In genomic region chr7:64879800-64880199, GRCh38 we compare ENCODE assay signal across 30 cellular contexts. TPM values are rescaled to one million over a fixed set of nuclear protein-coding genes. Genes with fewer than 3 reads are reported as not detected.
DNase-seq lines count a peak whose midpoint lies in the region; ATAC-seq, FAIRE-seq and TF ChIP-seq lines count a peak whose summit lies in the region.
"Had no signal": no experiment of that assay in that cellular context is flagged by ENCODE, and none has a peak within 500 bp of the region (broad histone marks: within the 10 kb centered on the region; RNA-seq: fewer than 3 reads in every experiment).

No MANE protein-coding gene starts in this region.

- peaks cover 25% of the 10 kb centered on the region for H3K27me3 Mint-ChIP-seq in activated CD8-positive, alpha-beta T cell treated with anti-CD3 and anti-CD28 coated beads, Interleukin-2, amount 10 ng/mL, durations not matched to agents 7 days and 5 days (ENCODE audit: low read depth)
- peaks cover 39% of the 10 kb centered on the region for H3K27me3 Mint-ChIP-seq in activated CD8-positive, alpha-beta T cell treated with anti-CD3 and anti-CD28 coated beads for 36 hours
- H3K27me3 Mint-ChIP-seq in endothelial cell (ENCODE audit: unreplicated experiment): peaks cover 22% of the 10 kb centered on the region
- H3K27me3 Mint-ChIP-seq: progenitor cell of endocrine pancreas had no signal

- no peaks in the 10 kb centered on the region for H3K36me3 Mint-ChIP-seq in activated CD8-positive, alpha-beta T cell treated with anti-CD3 and anti-CD28 coated beads, Interleukin-2, amount 10 ng/mL, durations not matched to agents 7 days and 5 days (ENCODE audit: low read depth)
- H3K36me3 Mint-ChIP-seq in activated CD8-positive, alpha-beta T cell treated with anti-CD3 and anti-CD28 coated beads for 36 hours (ENCODE audit: low read depth): no peaks in the 10 kb centered on the region
- peaks cover 16% of the 10 kb centered on the region for H3K36me3 Mint-ChIP-seq in endothelial cell (ENCODE audit: low read depth, unreplicated experiment)
- H3K36me3 Mint-ChIP-seq: CD4-positive, CD25-positive, alpha-beta regulatory T cell; stimulated activated effector memory CD8-positive, alpha-beta T cell treated with anti-CD3 and anti-CD28 coated beads, Interleukin-12 subunit alpha, Interleukin-12 subunit beta, amount 100 ng/mL, for 72 hours had no signal

- no peak overlapping the region for H3K4me3 Mint-ChIP-seq in activated CD8-positive, alpha-beta T cell treated with anti-CD3 and anti-CD28 coated beads, Interleukin-2, amount 10 ng/mL, durations not matched to agents 7 days and 5 days
- H3K4me3 Mint-ChIP-seq in activated CD8-positive, alpha-beta T cell treated with anti-CD3 and anti-CD28 coated beads for 36 hours: no peak overlapping the region
- no peak overlapping the region for H3K4me3 Mint-ChIP-seq in endothelial cell (ENCODE audit: unreplicated experiment)
- H3K4me3 Mint-ChIP-seq: activated T-cell treated with anti-CD3 and anti-CD28 coated beads, Interleukin-2, amount 50 U/mL, for 4 hours; CD4-positive, CD25-positive, alpha-beta regulatory T cell; GM23338; HFFc6; immature natural killer cell; stimulated activated effector memory CD8-positive, alpha-beta T cell treated with anti-CD3 and anti-CD28 coated beads, Interleukin-12 subunit alpha, Interleukin-12 subunit beta, amount 100 ng/mL, for 72 hours had no signal

- POLR2A ChIA-PET in activated CD8-positive, alpha-beta T cell treated with anti-CD3 and anti-CD28 coated beads, Interleukin-2, amount 10 ng/mL, durations not matched to agents 7 days and 5 days (lab: Charles Lee): no interaction called here
- POLR2A ChIA-PET in activated CD8-positive, alpha-beta T cell treated with anti-CD3 and anti-CD28 coated beads for 36 hours (lab: Charles Lee): no interaction called here

- H3K36me3 ChIP-seq in stomach: no peaks in the 10 kb centered on the region
- H3K36me3 ChIP-seq: left lung, upper lobe of left lung had no signal

- no peak for TF ChIP-seq EP300 in stomach (IDR thresholded peaks at IDR 0.05)

- intact Hi-C loops in activated CD8-positive, alpha-beta T cell treated with anti-CD3 and anti-CD28 coated beads for 36 hours (cut with micrococcal nuclease): no loop called here
- intact Hi-C loops in stomach (cut with DNase I; ENCODE audit: low total_unique reads): no loop called here

- no peak overlapping the region for H3K4me3 ChIP-seq in stomach
- H3K4me3 ChIP-seq: body of pancreas, dorsolateral prefrontal cortex, GM23338, left lung, PC-9, upper lobe of left lung had no signal

- peaks cover 3 to 42% (median 21%) of the 10 kb centered on the region in 4 donors for H3K9me3 ChIP-seq in stomach
- H3K9me3 ChIP-seq: body of pancreas, upper lobe of left lung had no signal

- no peak for TF ChIP-seq POLR2A in stomach (IDR thresholded peaks at IDR 0.05)

- peaks cover 15% of the 10 kb centered on the region for H3K9me3 Mint-ChIP-seq in activated CD8-positive, alpha-beta T cell treated with anti-CD3 and anti-CD28 coated beads, Interleukin-2, amount 10 ng/mL, durations not matched to agents 7 days and 5 days (ENCODE audit: insufficient read depth)
- peaks cover 5% of the 10 kb centered on the region for H3K9me3 Mint-ChIP-seq in activated CD8-positive, alpha-beta T cell treated with anti-CD3 and anti-CD28 coated beads for 36 hours
- peaks cover 13% of the 10 kb centered on the region for H3K9me3 Mint-ChIP-seq in endothelial cell (ENCODE audit: unreplicated experiment)
- H3K9me3 Mint-ChIP-seq: activated T-cell treated with anti-CD3 and anti-CD28 coated beads, Interleukin-2, amount 50 U/mL, for 4 hours; stimulated activated effector memory CD8-positive, alpha-beta T cell treated with anti-CD3 and anti-CD28 coated beads, Interleukin-12 subunit alpha, Interleukin-12 subunit beta, amount 100 ng/mL, for 72 hours had no signal

- WGBS in stomach, 5 donors: 93 to 96% (median 94%) methylated on average over 17 of the region's 17 CpGs

- in situ Hi-C loops in GM13976 (cut with MboI; ENCODE audit: low sequenced_read_pairs, unreplicated experiment): no loop called here

- CTCF ChIA-PET in activated CD8-positive, alpha-beta T cell treated with anti-CD3 and anti-CD28 coated beads, Interleukin-2, amount 10 ng/mL, durations not matched to agents 7 days and 5 days (lab: Charles Lee): no interaction called here
- CTCF ChIA-PET in activated CD8-positive, alpha-beta T cell treated with anti-CD3 and anti-CD28 coated beads for 36 hours (lab: Charles Lee): no interaction called here

- no peak overlapping the region for H3K27ac Mint-ChIP-seq in activated CD8-positive, alpha-beta T cell treated with anti-CD3 and anti-CD28 coated beads, Interleukin-2, amount 10 ng/mL, durations not matched to agents 7 days and 5 days
- no peak overlapping the region for H3K27ac Mint-ChIP-seq in activated CD8-positive, alpha-beta T cell treated with anti-CD3 and anti-CD28 coated beads for 36 hours
- H3K27ac Mint-ChIP-seq in endothelial cell (ENCODE audit: unreplicated experiment): no peak overlapping the region
- H3K27ac Mint-ChIP-seq: CD4-positive, CD25-positive, alpha-beta regulatory T cell; GM23338; HFFc6; immature natural killer cell; progenitor cell of endocrine pancreas; stimulated activated effector memory CD8-positive, alpha-beta T cell treated with anti-CD3 and anti-CD28 coated beads, Interleukin-12 subunit alpha, Interleukin-12 subunit beta, amount 100 ng/mL, for 72 hours had no signal

- H3K27ac ChIP-seq in stomach: no peak overlapping the region
- H3K27ac ChIP-seq: body of pancreas, dorsolateral prefrontal cortex, left lung, PC-9, upper lobe of left lung had no signal

- peaks cover 0 to 27% (median 6%) of the 10 kb centered on the region in 4 donors for H3K4me1 ChIP-seq in stomach

- FAIRE-seq in urothelium cell line (lab: Jason Lieb, UNC): no peak
- FAIRE-seq: A204.1, endothelial cell of umbilical vein had no signal

- peaks cover 0 to 36% (median 15%) of the 10 kb centered on the region in 3 donors for H3K27me3 ChIP-seq in stomach
- H3K27me3 ChIP-seq: body of pancreas, dorsolateral prefrontal cortex, upper lobe of left lung had no signal

- TF ChIP-seq CTCF in activated CD8-positive, alpha-beta T cell treated with anti-CD3 and anti-CD28 coated beads for 36 hours (IDR thresholded peaks at IDR 0.05): no peak
- TF ChIP-seq CTCF in GM13976 (IDR thresholded peaks at IDR 0.05; ENCODE audit: borderline replicate concordance, control extremely low read depth, extremely low read depth, insufficient read depth, missing control alignments) (no peak), stomach (IDR thresholded peaks at IDR 0.05) (no peak), endothelial cell (IDR thresholded peaks at IDR 0.05; ENCODE audit: unreplicated experiment) (no peak)

- H3K4me1 Mint-ChIP-seq in activated CD8-positive, alpha-beta T cell treated with anti-CD3 and anti-CD28 coated beads, Interleukin-2, amount 10 ng/mL, durations not matched to agents 7 days and 5 days (ENCODE audit: low read depth): peaks cover 9% of the 10 kb centered on the region
- H3K4me1 Mint-ChIP-seq in activated CD8-positive, alpha-beta T cell treated with anti-CD3 and anti-CD28 coated beads for 36 hours (ENCODE audit: low read depth): peaks cover 10% of the 10 kb centered on the region
- peaks cover 6% of the 10 kb centered on the region for H3K4me1 Mint-ChIP-seq in endothelial cell (ENCODE audit: unreplicated experiment)
- H3K4me1 Mint-ChIP-seq: GM23338 had no signal

- no peak for ATAC-seq in activated CD8-positive, alpha-beta T cell treated with anti-CD3 and anti-CD28 coated beads, Interleukin-2, amount 10 ng/mL, durations not matched to agents 7 days and 5 days
- ATAC-seq in activated CD8-positive, alpha-beta T cell treated with anti-CD3 and anti-CD28 coated beads for 36 hours: no peak
- ATAC-seq: activated T-cell treated with anti-CD3 and anti-CD28 coated beads, Interleukin-2, amount 50 U/mL, for 4 hours; body of pancreas; GM23338; left lung; sciatic nerve; stimulated activated effector memory CD8-positive, alpha-beta T cell treated with anti-CD3 and anti-CD28 coated beads, Interleukin-12 subunit alpha, Interleukin-12 subunit beta, amount 100 ng/mL, for 72 hours had no signal

- peak; percentile 3 for DNase-seq in activated CD8-positive, alpha-beta T cell treated with anti-CD3 and anti-CD28 coated beads, Interleukin-2, amount 10 ng/mL, durations not matched to agents 7 days and 5 days
- no peak for DNase-seq in activated CD8-positive, alpha-beta T cell treated with anti-CD3 and anti-CD28 coated beads for 36 hours
- DNase-seq in GM13976 (ENCODE audit: low spot score): peak; percentile 22
- peak; percentile 1 for DNase-seq in hepatic stellate cell (ENCODE audit: low spot score)
- peak; percentile 18 for DNase-seq in stomach
- no peak for DNase-seq in urothelium cell line (ENCODE audit: low spot score)
- no peak for DNase-seq in endothelial cell (ENCODE audit: low spot score)
- no peak for DNase-seq in T1000 (lab: John Stamatoyannopoulos, UW)
- DNase-seq: activated T-cell treated with anti-CD3 and anti-CD28 coated beads, Interleukin-2, amount 50 U/mL, for 4 hours; body of pancreas; Calu3; CD4-positive, CD25-positive, alpha-beta regulatory T cell; DND-41; HFFc6; hypothalamus; immature natural killer cell; left lung; mesendoderm; NCI-H2107; NCI-H345; PC-9; T-helper 2 cell had no signal

RNA-seq across cellular contexts. Expression of gene ZNF273, which starts 23.3 kb away (rescaled TPM):
- 10 to 100 TPM; 10.6 to 11.8 TPM for total RNA-seq in activated CD8-positive, alpha-beta T cell treated with anti-CD3 and anti-CD28 coated beads, Interleukin-2, amount 10 ng/mL, durations not matched to agents 7 days and 5 days
- total RNA-seq in activated CD8-positive, alpha-beta T cell treated with anti-CD3 and anti-CD28 coated beads for 36 hours: 10 to 100 TPM; 11.3 to 11.9 TPM
- total RNA-seq in stomach (10 to 100 TPM in 3 of 5 donors, 1 to 10 TPM in 2; 5.3 to 24.3 (median 11.6) TPM), endothelial cell (ENCODE audit: unreplicated experiment) (9.3 TPM)
- 1 to 10 TPM; 1.3 to 7.7 (median 2.9) TPM for polyA plus RNA-seq in stomach

Comparison
In these comparisons a context has a peak if more than half of its experiments do, and no peak if none do; other contexts are left out.
1. DNase-seq: peak in activated CD8-positive, alpha-beta T cell treated with anti-CD3 and anti-CD28 coated beads, Interleukin-2, amount 10 ng/mL, durations not matched to agents 7 days and 5 days (single experiment), GM13976 (single experiment), hepatic stellate cell (single experiment) and stomach (single experiment); none in activated CD8-positive, alpha-beta T cell treated with anti-CD3 and anti-CD28 coated beads for 36 hours (single experiment), urothelium cell line (single experiment), endothelial cell (single experiment) and T1000 (single experiment).